Comparison of ENCODE assay signal across 30 cellular contexts in the genomic region with DNA sequence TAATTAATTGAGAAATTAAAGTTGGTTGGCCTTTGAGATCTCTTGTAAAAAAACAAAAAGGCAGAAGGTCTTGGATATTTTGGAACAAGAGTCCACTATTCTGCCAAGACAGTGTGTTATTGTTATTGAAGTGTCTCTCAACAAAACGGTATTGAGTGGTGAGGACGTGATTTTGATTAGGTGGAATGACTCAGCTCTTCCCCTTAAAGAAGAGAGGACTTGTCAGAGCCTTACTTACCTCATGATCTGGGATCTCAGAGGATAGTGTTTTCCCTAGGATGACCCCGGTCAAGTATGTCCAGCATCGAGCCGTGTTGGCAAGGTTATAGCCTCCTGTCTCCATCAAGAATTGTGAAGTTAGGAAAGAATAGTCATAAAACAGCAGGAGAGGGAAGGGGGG.
DNase-seq lines count a peak whose midpoint lies in the region; ATAC-seq, FAIRE-seq and TF ChIP-seq lines count a peak whose summit lies in the region.
"Had no signal": no experiment of that assay in that cellular context is flagged by ENCODE, and none has a peak within 500 bp of the region (broad histone marks: within the 10 kb centered on the region; RNA-seq: fewer than 3 reads in every experiment).

No MANE protein-coding gene starts in this region.

- H3K9me3 Mint-ChIP-seq in CD8-positive, alpha-beta T cell = no peaks in the 10 kb centered on the region
- H3K9me3 Mint-ChIP-seq in WTC11 = no peaks in the 10 kb centered on the region
- H3K9me3 Mint-ChIP-seq: activated naive CD4-positive, alpha-beta T cell treated with anti-CD3 and anti-CD28 coated beads, Interleukin-2, amount 50 U/mL, for 72 hours; CD8-positive, alpha-beta memory T cell; natural killer cell treated with Interleukin-12 subunit alpha and Interleukin-12 subunit beta and Interleukin-15 and Interleukin-18, amount 100 ng/mL, for 72 hours had no signal

- no peak overlapping the region for H3K4me3 ChIP-seq in CD8-positive, alpha-beta T cell (ENCODE audit: low read depth, low read length)
- H3K4me3 ChIP-seq in pancreas (no peak overlapping the region), suprapubic skin (no peak overlapping the region)
- H3K4me3 ChIP-seq: A549, gastrocnemius medialis, hepatocyte, lung had no signal

- no peak overlapping the region for H3K27ac ChIP-seq in CD8-positive, alpha-beta T cell (ENCODE audit: low read depth, low read length)
- H3K27ac ChIP-seq in pancreas = no peak overlapping the region
- H3K27ac ChIP-seq in suprapubic skin = no peak overlapping the region
- H3K27ac ChIP-seq: A549, gastrocnemius medialis, hepatocyte, KMS-11, VCaP had no signal

- no peaks in the 10 kb centered on the region for H3K27me3 Mint-ChIP-seq in CD8-positive, alpha-beta T cell (ENCODE audit: low read depth)
- H3K27me3 Mint-ChIP-seq in WTC11 (ENCODE audit: low read depth) = no peaks in the 10 kb centered on the region
- H3K27me3 Mint-ChIP-seq: B cell had no signal

- TF ChIP-seq EP300 in suprapubic skin (IDR thresholded peaks at IDR 0.05) = no peak

- peaks cover 57% of the 10 kb centered on the region for H3K36me3 Mint-ChIP-seq in CD8-positive, alpha-beta T cell
- peaks cover 7% of the 10 kb centered on the region; the same call in 1 of the 2 replicates for H3K36me3 Mint-ChIP-seq in WTC11
- H3K36me3 Mint-ChIP-seq: natural killer cell treated with Interleukin-12 subunit alpha and Interleukin-12 subunit beta and Interleukin-15 and Interleukin-18, amount 100 ng/mL, for 72 hours had no signal

- H3K27ac Mint-ChIP-seq in CD8-positive, alpha-beta T cell = peak overlapping the region; percentile 37
- H3K27ac Mint-ChIP-seq in WTC11 = peak overlapping the region; percentile 36; the same call in 1 of the 2 replicates
- H3K27ac Mint-ChIP-seq: activated naive CD4-positive, alpha-beta T cell treated with anti-CD3 and anti-CD28 coated beads, Interleukin-2, amount 50 U/mL, for 72 hours; B cell; CD8-positive, alpha-beta memory T cell; natural killer cell treated with Interleukin-12 subunit alpha and Interleukin-12 subunit beta and Interleukin-15 and Interleukin-18, amount 100 ng/mL, for 72 hours had no signal

- peak; percentile 51 for FAIRE-seq in pancreas (lab: Jason Lieb, UNC)
- FAIRE-seq: H54, urothelium cell line had no signal

- intact Hi-C loops in CD8-positive, alpha-beta T cell (cut with DNase I, micrococcal nuclease) = no loop called here
- intact Hi-C loops in pancreas (cut with DNase I) = no loop called here

- H3K36me3 ChIP-seq in CD8-positive, alpha-beta T cell (ENCODE audit: insufficient read depth, low read length) = no peaks in the 10 kb centered on the region
- H3K36me3 ChIP-seq in pancreas (no peaks in the 10 kb centered on the region), suprapubic skin (no peaks in the 10 kb centered on the region)
- H3K36me3 ChIP-seq: gastrocnemius medialis had no signal

- POLR2A ChIA-PET in CD8-positive, alpha-beta T cell (lab: Charles Lee) = no interaction called here
- POLR2A ChIA-PET in WTC11 (lab: Charles Lee) = no interaction called here

- no peaks in the 10 kb centered on the region for H3K9me3 ChIP-seq in CD8-positive, alpha-beta T cell (ENCODE audit: low read length)
- H3K9me3 ChIP-seq in pancreas (no peaks in the 10 kb centered on the region), suprapubic skin (no peaks in the 10 kb centered on the region)
- H3K9me3 ChIP-seq: A549, gastrocnemius medialis had no signal

- no peak for TF ChIP-seq POLR2A in suprapubic skin (IDR thresholded peaks at IDR 0.05)

- no peak for DNase-seq in CD8-positive, alpha-beta T cell
- DNase-seq in WTC11 (ENCODE audit: low spot score) (no peak), fibroblast of peridontal ligament (ENCODE audit: extremely low read depth) (peak; percentile 20), pancreas (no peak), NCI-H2196 (lab: John Stamatoyannopoulos, UW; ENCODE audit: unreplicated experiment) (no peak), suprapubic skin (ENCODE audit: low spot score in 2 of 2) (no peak), glomerular visceral epithelial cell (ENCODE audit: extremely low spot score) (no peak)
- DNase-seq: activated CD4-positive, alpha-beta T cell treated with anti-CD3 and anti-CD28 coated beads for 4 hours; amygdala; CD8-positive, alpha-beta memory T cell; EL; gastrocnemius medialis; NCI-H1417 treated with DMSO at 0.1 percent for 48 hours; NCI-H2029 treated with DMSO at 0.1 percent for 48 hours; NCI-H748 treated with DMSO at 0.1 percent for 48 hours; stimulated activated naive CD4-positive, alpha-beta T cell; SW 1271; T1000 had no signal

- TF ChIP-seq CTCF in CD8-positive, alpha-beta T cell (IDR thresholded peaks at IDR 0.05) = no peak
- TF ChIP-seq CTCF in WTC11 (IDR thresholded peaks at IDR 0.05) (no peak), pancreas (IDR thresholded peaks at IDR 0.05) (no peak), suprapubic skin (IDR thresholded peaks at IDR 0.05) (no peak)

- no peaks in the 10 kb centered on the region for H3K27me3 ChIP-seq in CD8-positive, alpha-beta T cell (ENCODE audit: insufficient read depth, low read length)
- H3K27me3 ChIP-seq in pancreas (no peaks in the 10 kb centered on the region), suprapubic skin (no peaks in the 10 kb centered on the region)
- H3K27me3 ChIP-seq: gastrocnemius medialis, hepatocyte had no signal

- CTCF ChIA-PET in CD8-positive, alpha-beta T cell (lab: Charles Lee) = no interaction called here
- CTCF ChIA-PET in WTC11 (lab: Charles Lee) = no interaction called here

- WGBS in pancreas, 2 donors = 51 to 67% methylated on average over 5 of the region's 5 CpGs
- 53% methylated on average over 5 of the region's 5 CpGs for WGBS in suprapubic skin

- H3K4me1 ChIP-seq in CD8-positive, alpha-beta T cell (ENCODE audit: insufficient read depth, low read length) = no peaks in the 10 kb centered on the region
- H3K4me1 ChIP-seq in pancreas = no peaks in the 10 kb centered on the region
- H3K4me1 ChIP-seq in suprapubic skin = no peaks in the 10 kb centered on the region
- H3K4me1 ChIP-seq: A549 had no signal

- no peaks in the 10 kb centered on the region for H3K4me1 Mint-ChIP-seq in CD8-positive, alpha-beta T cell (ENCODE audit: low read depth)
- no peaks in the 10 kb centered on the region for H3K4me1 Mint-ChIP-seq in WTC11
- H3K4me1 Mint-ChIP-seq: B cell; CD8-positive, alpha-beta memory T cell had no signal

- ATAC-seq in CD8-positive, alpha-beta T cell = no peak
- ATAC-seq in WTC11 = no peak
- ATAC-seq in pancreas = no peak
- no peak for ATAC-seq in GM18870 (IDR thresholded peaks at IDR 0.05; ENCODE audit: unreplicated experiment)
- ATAC-seq: A549; activated naive CD4-positive, alpha-beta T cell treated with anti-CD3 and anti-CD28 coated beads, Interleukin-2, amount 50 U/mL, for 72 hours; gastrocnemius medialis; natural killer cell treated with Interleukin-12 subunit alpha and Interleukin-12 subunit beta and Interleukin-15 and Interleukin-18, amount 100 ng/mL, for 72 hours; Panc1 had no signal

- H3K4me3 Mint-ChIP-seq in CD8-positive, alpha-beta T cell = no peak overlapping the region
- H3K4me3 Mint-ChIP-seq in WTC11 = no peak overlapping the region
- H3K4me3 Mint-ChIP-seq: B cell; CD8-positive, alpha-beta memory T cell; natural killer cell treated with Interleukin-12 subunit alpha and Interleukin-12 subunit beta and Interleukin-15 and Interleukin-18, amount 100 ng/mL, for 72 hours had no signal

TF ChIP-seq in WTC11, 78 proteins besides CTCF, POLR2A, EP300 and RAD21:
- TF ChIP-seq CREM (CRISPR knock-in tag; IDR thresholded peaks at IDR 0.05) (no peak), ZNF396 (CRISPR knock-in tag; IDR thresholded peaks at IDR 0.05; ENCODE audit: borderline replicate concordance) (no peak), FOXJ3 (CRISPR knock-in tag; IDR thresholded peaks at IDR 0.05; ENCODE audit: borderline replicate concordance) (no peak)
- TF ChIP-seq, protein P1, sequence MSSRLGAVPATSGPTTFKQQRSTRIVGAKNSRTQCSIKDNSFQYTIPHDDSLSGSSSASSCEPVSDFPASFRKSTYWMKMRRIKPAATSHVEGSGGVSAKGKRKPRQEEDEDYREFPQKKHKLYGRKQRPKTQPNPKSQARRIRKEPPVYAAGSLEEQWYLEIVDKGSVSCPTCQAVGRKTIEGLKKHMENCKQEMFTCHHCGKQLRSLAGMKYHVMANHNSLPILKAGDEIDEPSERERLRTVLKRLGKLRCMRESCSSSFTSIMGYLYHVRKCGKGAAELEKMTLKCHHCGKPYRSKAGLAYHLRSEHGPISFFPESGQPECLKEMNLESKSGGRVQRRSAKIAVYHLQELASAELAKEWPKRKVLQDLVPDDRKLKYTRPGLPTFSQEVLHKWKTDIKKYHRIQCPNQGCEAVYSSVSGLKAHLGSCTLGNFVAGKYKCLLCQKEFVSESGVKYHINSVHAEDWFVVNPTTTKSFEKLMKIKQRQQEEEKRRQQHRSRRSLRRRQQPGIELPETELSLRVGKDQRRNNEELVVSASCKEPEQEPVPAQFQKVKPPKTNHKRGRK (CRISPR knock-in tag; IDR thresholded peaks at IDR 0.05; ENCODE audit: borderline replicate concordance) = no peak
